Comparison of ENCODE assay signal across 1 cellular context in genomic region chr1:155983191-155984023, GRCh38.
TF ChIP-seq lines count a peak whose summit lies in the region.

No MANE protein-coding gene starts in this region.

TF ChIP-seq in HEK293, 187 proteins besides CTCF, POLR2A, EP300 and RAD21 (continued from another document):
- TF ChIP-seq ZNF580 (tag by site-specific recombination; IDR thresholded peaks at IDR 0.05), result peak; percentile 74
- TF ChIP-seq ZBTB11 (tag by site-specific recombination; conservative IDR thresholded peaks at IDR 0.05; ENCODE audit: low read depth), result no peak
- TF ChIP-seq ZBTB26 (tag by site-specific recombination; optimal IDR thresholded peaks at IDR 0.05), result no peak
- TF ChIP-seq ZNF423 (tag by site-specific recombination; IDR thresholded peaks at IDR 0.05), result no peak
- TF ChIP-seq HOXA7 (CRISPR knock-in tag; IDR thresholded peaks at IDR 0.05; ENCODE audit: borderline replicate concordance), result no peak
- TF ChIP-seq ELK4 (IDR thresholded peaks at IDR 0.05; ENCODE audit: borderline replicate concordance, low read depth, low read length), result no peak
- no peak for TF ChIP-seq ZXDB (tag by site-specific recombination; IDR thresholded peaks at IDR 0.05)
- no peak for TF ChIP-seq ZNF175 (tag by site-specific recombination; IDR thresholded peaks at IDR 0.05)
- peak; percentile 47; the same call in 1 of the 2 replicates for TF ChIP-seq ZNF76 (tag by site-specific recombination; IDR thresholded peaks at IDR 0.05; ENCODE audit: borderline replicate concordance, low read depth)
- TF ChIP-seq ZNF701 (tag by site-specific recombination; IDR thresholded peaks at IDR 0.05), result no peak
- no peak for TF ChIP-seq ZNF114 (tag by site-specific recombination; IDR thresholded peaks at IDR 0.05)
- no peak for TF ChIP-seq ZNF140 (tag by site-specific recombination; IDR thresholded peaks at IDR 0.05)
- TF ChIP-seq GFI1B (tag by site-specific recombination; IDR thresholded peaks at IDR 0.05), result 0 out of 2 replicates have a peak, but pooled peaks have one; percentile 11
- no peak for TF ChIP-seq EGR2 (tag by site-specific recombination; IDR thresholded peaks at IDR 0.05; ENCODE audit: low read depth)
- TF ChIP-seq KLF1 (tag by site-specific recombination; IDR thresholded peaks at IDR 0.05), result peak; percentile 80
- TF ChIP-seq BCL11B (tag by site-specific recombination; IDR thresholded peaks at IDR 0.05; ENCODE audit: low read depth), result no peak
- no peak for TF ChIP-seq ZNF664 (tag by site-specific recombination; IDR thresholded peaks at IDR 0.05)
- no peak for TF ChIP-seq ZNF155 (tag by site-specific recombination; IDR thresholded peaks at IDR 0.05)
- TF ChIP-seq ZNF394 (tag by site-specific recombination; IDR thresholded peaks at IDR 0.05; ENCODE audit: borderline replicate concordance), result peak; percentile 89
- no peak for TF ChIP-seq ZNF174 (tag by site-specific recombination; IDR thresholded peaks at IDR 0.05)
- no peak for TF ChIP-seq ZNF26 (tag by site-specific recombination; IDR thresholded peaks at IDR 0.05)
- no peak for TF ChIP-seq ZFP41 (tag by site-specific recombination; IDR thresholded peaks at IDR 0.05; ENCODE audit: borderline replicate concordance)
- TF ChIP-seq ZNF785 (tag by site-specific recombination; IDR thresholded peaks at IDR 0.05), result no peak
- no peak for TF ChIP-seq ZNF639 (tag by site-specific recombination; IDR thresholded peaks at IDR 0.05)
- 0 out of 2 replicates have a peak, but pooled peaks have one; percentile 39 for TF ChIP-seq ZNF768 (tag by site-specific recombination; IDR thresholded peaks at IDR 0.05)
- TF ChIP-seq ZFP3 (tag by site-specific recombination; IDR thresholded peaks at IDR 0.05; ENCODE audit: low read depth), result no peak
- TF ChIP-seq ZNF707 (tag by site-specific recombination; IDR thresholded peaks at IDR 0.05), result no peak
- peak; percentile 81 for TF ChIP-seq ZSCAN30 (tag by site-specific recombination; IDR thresholded peaks at IDR 0.05)
- no peak for TF ChIP-seq ZSCAN5A (tag by site-specific recombination; IDR thresholded peaks at IDR 0.05)
- no peak for TF ChIP-seq ZNF292 (tag by site-specific recombination; IDR thresholded peaks at IDR 0.05; ENCODE audit: borderline replicate concordance, low read depth)
- peak; percentile 66; the same call in 1 of the 2 replicates for TF ChIP-seq ZNF449 (tag by site-specific recombination; IDR thresholded peaks at IDR 0.05)
- peak; percentile 89 for TF ChIP-seq ZNF24 (tag by site-specific recombination; IDR thresholded peaks at IDR 0.05)
- no peak for TF ChIP-seq ZNF19 (tag by site-specific recombination; IDR thresholded peaks at IDR 0.05; ENCODE audit: low read depth)
- peak; percentile 97 for TF ChIP-seq PATZ1 (tag by site-specific recombination; IDR thresholded peaks at IDR 0.05)
- TF ChIP-seq ZNF37A (tag by site-specific recombination; IDR thresholded peaks at IDR 0.05), result no peak
- peak; percentile 57; the same call in 1 of the 2 replicates for TF ChIP-seq ZBTB21 (tag by site-specific recombination; IDR thresholded peaks at IDR 0.05)
- TF ChIP-seq ZNF830 (tag by site-specific recombination; IDR thresholded peaks at IDR 0.05; ENCODE audit: low read depth), result no peak
- no peak for TF ChIP-seq KLF7 (tag by site-specific recombination; IDR thresholded peaks at IDR 0.05; ENCODE audit: borderline replicate concordance)
- no peak for TF ChIP-seq YY1 (tag by site-specific recombination; IDR thresholded peaks at IDR 0.05)
- TF ChIP-seq FEZF1 (tag by site-specific recombination; IDR thresholded peaks at IDR 0.05), result 0 out of 2 replicates have a peak, but pooled peaks have one; percentile 26
- no peak for TF ChIP-seq ZSCAN4 (tag by site-specific recombination; IDR thresholded peaks at IDR 0.05)
- TF ChIP-seq ZNF184 (tag by site-specific recombination; IDR thresholded peaks at IDR 0.05), result no peak
- no peak for TF ChIP-seq ZNF146 (tag by site-specific recombination; IDR thresholded peaks at IDR 0.05)
- peak; percentile 38; the same call in 1 of the 2 replicates for TF ChIP-seq ZIC2 (tag by site-specific recombination; IDR thresholded peaks at IDR 0.05)
- 0 out of 2 replicates have a peak, but pooled peaks have one; percentile 24 for TF ChIP-seq ZNF843 (tag by site-specific recombination; IDR thresholded peaks at IDR 0.05)
- TF ChIP-seq ZBTB44 (tag by site-specific recombination; IDR thresholded peaks at IDR 0.05), result peak; percentile 50; the same call in 1 of the 2 replicates
- peak; percentile 93 for TF ChIP-seq ZNF366 (tag by site-specific recombination; conservative IDR thresholded peaks at IDR 0.05)
